Comparison of ENCODE assay signal across 28 cellular contexts in genomic region chr14:66043921-66044320, GRCh38.
DNase-seq lines count a peak whose midpoint lies in the region; TF ChIP-seq lines count a peak whose summit lies in the region.
"Had no signal": no experiment of that assay in that cellular context is flagged by ENCODE, and none has a peak within 500 bp of the region (broad histone marks: within the 10 kb centered on the region; RNA-seq: fewer than 3 reads in every experiment).

No MANE protein-coding gene starts in this region.

- DNase-seq in Daoy (ENCODE audit: low read depth), result peak; percentile 56
- peak; percentile 8 for DNase-seq in RKO (ENCODE audit: low spot score)
- DNase-seq in epithelial cell of prostate (ENCODE audit: low read depth, low spot score), result peak; percentile 22
- peak; percentile 9 for DNase-seq in non-pigmented ciliary epithelial cell (ENCODE audit: low read depth)
- DNase-seq in HAP-1 (ENCODE audit: low spot score in 2 of 2), result no peak
- DNase-seq in mesothelial cell of epicardium (ENCODE audit: low spot score in 2 of 2, unreplicated experiment in 2 of 2), result no peak
- no peak for DNase-seq in T1000 (lab: John Stamatoyannopoulos, UW)
- DNase-seq: ACHN; activated CD4-positive, alpha-beta T cell treated with anti-CD3 and anti-CD28 coated beads for 36 hours; activated CD8-positive, alpha-beta memory T cell treated with anti-CD3 and anti-CD28 coated beads for 24 hours; activated T-cell treated with anti-CD3 and anti-CD28 coated beads, Interleukin-2, amount 50 U/mL, for 1 hour; Calu3; DND-41; effector memory CD8-positive, alpha-beta T cell; head of caudate nucleus; KG1; left cardiac atrium; naive thymus-derived CD4-positive, alpha-beta T cell; NCI-H1417 treated with DMSO at 0.1 percent for 48 hours; NCI-H2107; NCI-H526; Peyer's patch; stimulated activated CD4-positive, alpha-beta T cell treated with anti-CD3 and anti-CD28 coated beads, Interleukin-2, amount 100 ng/mL, for 48 hours had no signal

- no peak for TF ChIP-seq CTCF in mesothelial cell of epicardium (IDR thresholded peaks at IDR 0.05; ENCODE audit: unreplicated experiment)

- no peaks in the 10 kb centered on the region for H3K9me3 ChIP-seq in HAP-1
- H3K9me3 ChIP-seq: Peyer's patch had no signal

- peaks cover 2% of the 10 kb centered on the region for H3K4me1 Mint-ChIP-seq in mesothelial cell of epicardium
- H3K4me1 Mint-ChIP-seq: activated CD4-positive, alpha-beta T cell treated with anti-CD3 and anti-CD28 coated beads for 36 hours; stimulated activated effector memory CD8-positive, alpha-beta T cell treated with anti-CD3 and anti-CD28 coated beads, Interleukin-12 subunit alpha, Interleukin-12 subunit beta, amount 100 ng/mL, for 72 hours had no signal

- no peaks in the 10 kb centered on the region for H3K4me1 ChIP-seq in HAP-1
- H3K4me1 ChIP-seq: Peyer's patch had no signal

- no peaks in the 10 kb centered on the region for H3K36me3 ChIP-seq in HAP-1 (replicated peaks)
- H3K36me3 ChIP-seq: cardiac muscle cell, Peyer's patch had no signal

- in situ Hi-C loops in HAP-1 (cut with MboI; ENCODE audit: low sequenced_read_pairs), result no loop called here

- H3K27me3 ChIP-seq in HAP-1 (ENCODE audit: low read depth), result peaks cover 2% of the 10 kb centered on the region; the same call in 1 of the 2 replicates
- H3K27me3 ChIP-seq: cardiac muscle cell, Peyer's patch had no signal

- H3K4me3 Mint-ChIP-seq in mesothelial cell of epicardium, result no peak overlapping the region
- H3K4me3 Mint-ChIP-seq: activated CD4-positive, alpha-beta T cell treated with anti-CD3 and anti-CD28 coated beads for 36 hours; effector memory CD8-positive, alpha-beta T cell; naive thymus-derived CD4-positive, alpha-beta T cell; stimulated activated effector memory CD8-positive, alpha-beta T cell treated with anti-CD3 and anti-CD28 coated beads, Interleukin-12 subunit alpha, Interleukin-12 subunit beta, amount 100 ng/mL, for 72 hours; T-helper 1 cell treated with Interleukin-12 subunit alpha and Interleukin-12 subunit beta and Interleukin-4 antibody, amounts not matched to agents 30 μg/mL and 1 μg/mL, for 36 hours had no signal

- H3K4me3 ChIP-seq in HAP-1, result no peak overlapping the region
- H3K4me3 ChIP-seq: cardiac muscle cell, coronary artery, Peyer's patch had no signal

- no peak overlapping the region for H3K27ac Mint-ChIP-seq in mesothelial cell of epicardium
- H3K27ac Mint-ChIP-seq: activated CD4-positive, alpha-beta T cell treated with anti-CD3 and anti-CD28 coated beads for 36 hours; effector memory CD8-positive, alpha-beta T cell; naive thymus-derived CD4-positive, alpha-beta T cell; stimulated activated effector memory CD8-positive, alpha-beta T cell treated with anti-CD3 and anti-CD28 coated beads, Interleukin-12 subunit alpha, Interleukin-12 subunit beta, amount 100 ng/mL, for 72 hours; T-helper 1 cell treated with Interleukin-12 subunit alpha and Interleukin-12 subunit beta and Interleukin-4 antibody, amounts not matched to agents 30 μg/mL and 1 μg/mL, for 36 hours had no signal

- no peaks in the 10 kb centered on the region for H3K9me3 Mint-ChIP-seq in mesothelial cell of epicardium
- H3K9me3 Mint-ChIP-seq: effector memory CD8-positive, alpha-beta T cell; stimulated activated effector memory CD8-positive, alpha-beta T cell treated with anti-CD3 and anti-CD28 coated beads, Interleukin-12 subunit alpha, Interleukin-12 subunit beta, amount 100 ng/mL, for 72 hours; T-helper 1 cell treated with Interleukin-12 subunit alpha and Interleukin-12 subunit beta and Interleukin-4 antibody, amounts not matched to agents 30 μg/mL and 1 μg/mL, for 36 hours had no signal

- H3K27me3 Mint-ChIP-seq in mesothelial cell of epicardium (ENCODE audit: low read depth), result peaks cover 6% of the 10 kb centered on the region

- H3K27ac ChIP-seq in epithelial cell of prostate, result no peak overlapping the region
- H3K27ac ChIP-seq: C4-2B, cardiac muscle cell, coronary artery, Peyer's patch had no signal

- H3K36me3 Mint-ChIP-seq in mesothelial cell of epicardium, result no peaks in the 10 kb centered on the region
- H3K36me3 Mint-ChIP-seq: stimulated activated effector memory CD8-positive, alpha-beta T cell treated with anti-CD3 and anti-CD28 coated beads, Interleukin-12 subunit alpha, Interleukin-12 subunit beta, amount 100 ng/mL, for 72 hours had no signal

Comparison
In these comparisons a context has a peak if more than half of its experiments do, and no peak if none do; other contexts are left out.
1. DNase-seq: peak in Daoy (single experiment), RKO (single experiment), epithelial cell of prostate (single experiment) and non-pigmented ciliary epithelial cell (single experiment); none in HAP-1 (0 of 2), mesothelial cell of epicardium (0 of 2) and T1000 (single experiment).